9 cellular contexts compared by ENCODE assay signal in genomic region chr14:24108336-24108874, GRCh38. TPM values are rescaled to one million over a fixed set of nuclear protein-coding genes. Genes with fewer than 3 reads are reported as not detected.
DNase-seq lines count a peak whose midpoint lies in the region; ATAC-seq, FAIRE-seq and TF ChIP-seq lines count a peak whose summit lies in the region.
"Had no signal": no experiment of that assay in that cellular context is flagged by ENCODE, and none has a peak within 500 bp of the region (broad histone marks: within the 10 kb centered on the region; RNA-seq: fewer than 3 reads in every experiment).

No MANE protein-coding gene starts in this region.

- no peak overlapping the region for H3K4me3 ChIP-seq in H7 (ENCODE audit: insufficient read depth, low read depth, low read length)

- peak; percentile 25 for ATAC-seq in HG03108 (IDR thresholded peaks at IDR 0.05; ENCODE audit: unreplicated experiment)
- no peak for ATAC-seq in stimulated activated memory B cell treated with anti-CD40 and anti-IgM and Interleukin-4, amounts not matched to agents 10 μg/mL and 1 μg/mL and 100 μg/mL, for 72 hours

- DNase-seq in T-helper 1 cell (no peak), GM19239 (ENCODE audit: insufficient read length, low spot score) (no peak), H7 (no peak)
- no peak for DNase-seq in stimulated activated naive CD4-positive, alpha-beta T cell treated with Interleukin-2 at 50 U/mL for 16 hours (lab: John Stamatoyannopoulos, UW)

- H3K4me3 Mint-ChIP-seq in T-helper 1 cell treated with Interleukin-12 subunit alpha and Interleukin-12 subunit beta and Interleukin-4 antibody, amounts not matched to agents 30 μg/mL and 1 μg/mL, for 36 hours = peak overlapping the region; percentile 25
- H3K4me3 Mint-ChIP-seq in brain = peak overlapping the region in 4 of 5 experiments; percentile 3 to 77 (median 13)
- H3K4me3 Mint-ChIP-seq in stimulated activated memory B cell treated with anti-CD40 and anti-IgM and Interleukin-4, amounts not matched to agents 10 μg/mL and 1 μg/mL and 100 μg/mL, for 72 hours = no peak overlapping the region

- no peaks in the 10 kb centered on the region for H3K27me3 Mint-ChIP-seq in T-helper 1 cell treated with Interleukin-12 subunit alpha and Interleukin-12 subunit beta and Interleukin-4 antibody, amounts not matched to agents 30 μg/mL and 1 μg/mL, for 36 hours (ENCODE audit: low read depth)
- H3K27me3 Mint-ChIP-seq in brain = peaks cover 7% of the 10 kb centered on the region
- H3K27me3 Mint-ChIP-seq in stimulated activated memory B cell treated with anti-CD40 and anti-IgM and Interleukin-4, amounts not matched to agents 10 μg/mL and 1 μg/mL and 100 μg/mL, for 72 hours = no peaks in the 10 kb centered on the region

- peaks cover 10% of the 10 kb centered on the region for H3K36me3 ChIP-seq in H7 (replicated peaks; ENCODE audit: control insufficient read depth, insufficient read depth, low read length)

- peaks cover 29% of the 10 kb centered on the region for H3K4me1 Mint-ChIP-seq in T-helper 1 cell treated with Interleukin-12 subunit alpha and Interleukin-12 subunit beta and Interleukin-4 antibody, amounts not matched to agents 30 μg/mL and 1 μg/mL, for 36 hours (ENCODE audit: low read depth)
- peaks cover 8% of the 10 kb centered on the region for H3K4me1 Mint-ChIP-seq in brain
- H3K4me1 Mint-ChIP-seq in stimulated activated memory B cell treated with anti-CD40 and anti-IgM and Interleukin-4, amounts not matched to agents 10 μg/mL and 1 μg/mL and 100 μg/mL, for 72 hours = peaks cover 14% of the 10 kb centered on the region

- FAIRE-seq in GM19239 (lab: Jason Lieb, UNC) = no peak

- H3K36me3 Mint-ChIP-seq in T-helper 1 cell treated with Interleukin-12 subunit alpha and Interleukin-12 subunit beta and Interleukin-4 antibody, amounts not matched to agents 30 μg/mL and 1 μg/mL, for 36 hours (ENCODE audit: low read depth) = peaks cover 19% of the 10 kb centered on the region
- peaks cover 4% of the 10 kb centered on the region for H3K36me3 Mint-ChIP-seq in brain
- peaks cover 18% of the 10 kb centered on the region for H3K36me3 Mint-ChIP-seq in stimulated activated memory B cell treated with anti-CD40 and anti-IgM and Interleukin-4, amounts not matched to agents 10 μg/mL and 1 μg/mL and 100 μg/mL, for 72 hours

- H3K9me3 Mint-ChIP-seq in T-helper 1 cell treated with Interleukin-12 subunit alpha and Interleukin-12 subunit beta and Interleukin-4 antibody, amounts not matched to agents 30 μg/mL and 1 μg/mL, for 36 hours = peaks cover 3% of the 10 kb centered on the region
- no peaks in the 10 kb centered on the region for H3K9me3 Mint-ChIP-seq in brain
- H3K9me3 Mint-ChIP-seq in stimulated activated memory B cell treated with anti-CD40 and anti-IgM and Interleukin-4, amounts not matched to agents 10 μg/mL and 1 μg/mL and 100 μg/mL, for 72 hours = no peaks in the 10 kb centered on the region

- no peaks in the 10 kb centered on the region for H3K27me3 ChIP-seq in H7 (ENCODE audit: control insufficient read depth, insufficient read depth, low read length)
- H3K27me3 ChIP-seq: dorsolateral prefrontal cortex had no signal

- no peak for TF ChIP-seq CTCF in brain (conservative IDR thresholded peaks at IDR 0.05)

- H3K27ac Mint-ChIP-seq in T-helper 1 cell treated with Interleukin-12 subunit alpha and Interleukin-12 subunit beta and Interleukin-4 antibody, amounts not matched to agents 30 μg/mL and 1 μg/mL, for 36 hours = peak overlapping the region; percentile 96
- H3K27ac Mint-ChIP-seq in brain = peak overlapping the region; percentile 40 to 90 (median 74)
- peak overlapping the region; percentile 84 for H3K27ac Mint-ChIP-seq in stimulated activated memory B cell treated with anti-CD40 and anti-IgM and Interleukin-4, amounts not matched to agents 10 μg/mL and 1 μg/mL and 100 μg/mL, for 72 hours

RNA-seq across cellular contexts. Expression of gene DCAF11, which starts 6.2 kb away (rescaled TPM):
- polyA plus RNA-seq in brain (ENCODE audit: insufficient read depth, low read depth, low replicate concordance) = 125 TPM
- 70.4 and 90.1 TPM in 2 replicates for total RNA-seq in H7 (2014; rRNA removed; shearing (Covaris generic))

RNA-seq across cellular contexts. Expression of gene NRL, which starts 6.3 kb away (rescaled TPM):
- polyA plus RNA-seq in brain (ENCODE audit: insufficient read depth, low read depth, low replicate concordance) = 5.5 TPM
- total RNA-seq in H7 (2014; rRNA removed; shearing (Covaris generic)) = 0.87 and 2.1 TPM in 2 replicates

RNA-seq across cellular contexts. Expression of gene PCK2, which starts 14.3 kb away (rescaled TPM):
- polyA plus RNA-seq in brain (ENCODE audit: insufficient read depth, low read depth, low replicate concordance) = 95.9 TPM
- total RNA-seq in H7 (2014; rRNA removed; shearing (Covaris generic)) = 73.7 and 80.1 TPM in 2 replicates

RNA-seq across cellular contexts. Expression of gene FITM1, which starts 22.1 kb away (rescaled TPM):
- 2.5 TPM for polyA plus RNA-seq in brain (ENCODE audit: insufficient read depth, low read depth, low replicate concordance)
- not detected in 2 replicates for total RNA-seq in H7 (2014; rRNA removed; shearing (Covaris generic))

RNA-seq across cellular contexts. Expression of gene PSME1, which starts 27.6 kb away (rescaled TPM):
- polyA plus RNA-seq in brain (ENCODE audit: insufficient read depth, low read depth, low replicate concordance) = 179 TPM
- total RNA-seq in H7 (2014; rRNA removed; shearing (Covaris generic)) = 46.9 and 49.3 TPM in 2 replicates
